Comparison of ENCODE assay signal across 1 cellular context in the genomic region with DNA sequence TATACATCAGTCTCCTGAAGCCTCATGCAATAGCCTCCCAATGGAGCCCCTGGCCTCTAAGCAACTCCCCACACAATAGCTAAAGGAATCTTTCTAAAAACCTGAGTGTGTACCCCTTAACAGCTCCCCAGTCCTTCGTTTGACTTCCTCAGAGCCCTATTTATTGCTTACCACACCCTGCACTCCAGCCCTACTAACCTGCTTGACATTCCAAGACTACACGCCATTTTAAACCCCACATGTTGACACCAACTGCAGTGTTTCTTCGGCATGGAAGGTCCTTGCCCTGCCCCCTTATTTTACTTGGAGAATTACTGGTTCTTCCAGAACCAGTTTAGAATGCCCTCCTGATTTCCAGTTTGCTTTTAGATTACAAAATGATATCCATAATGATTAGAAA.
TF ChIP-seq lines count a peak whose summit lies in the region.

No MANE protein-coding gene starts in this region.

TF ChIP-seq in WTC11, 78 proteins besides CTCF, POLR2A, EP300 and RAD21:
- TF ChIP-seq ZNF281 (CRISPR knock-in tag; IDR thresholded peaks at IDR 0.05) = no peak
- no peak for TF ChIP-seq CBFB (CRISPR knock-in tag; IDR thresholded peaks at IDR 0.05; ENCODE audit: low read depth)
- no peak for TF ChIP-seq ERG (CRISPR knock-in tag; IDR thresholded peaks at IDR 0.05)
- TF ChIP-seq SMAD3 (CRISPR knock-in tag; IDR thresholded peaks at IDR 0.05; ENCODE audit: borderline replicate concordance) = no peak
- TF ChIP-seq NR1H2 (CRISPR knock-in tag; IDR thresholded peaks at IDR 0.05) = no peak
- no peak for TF ChIP-seq USF2 (CRISPR knock-in tag; IDR thresholded peaks at IDR 0.05)
- no peak for TF ChIP-seq ZNF232 (CRISPR knock-in tag; IDR thresholded peaks at IDR 0.05)
- TF ChIP-seq, protein P1, sequence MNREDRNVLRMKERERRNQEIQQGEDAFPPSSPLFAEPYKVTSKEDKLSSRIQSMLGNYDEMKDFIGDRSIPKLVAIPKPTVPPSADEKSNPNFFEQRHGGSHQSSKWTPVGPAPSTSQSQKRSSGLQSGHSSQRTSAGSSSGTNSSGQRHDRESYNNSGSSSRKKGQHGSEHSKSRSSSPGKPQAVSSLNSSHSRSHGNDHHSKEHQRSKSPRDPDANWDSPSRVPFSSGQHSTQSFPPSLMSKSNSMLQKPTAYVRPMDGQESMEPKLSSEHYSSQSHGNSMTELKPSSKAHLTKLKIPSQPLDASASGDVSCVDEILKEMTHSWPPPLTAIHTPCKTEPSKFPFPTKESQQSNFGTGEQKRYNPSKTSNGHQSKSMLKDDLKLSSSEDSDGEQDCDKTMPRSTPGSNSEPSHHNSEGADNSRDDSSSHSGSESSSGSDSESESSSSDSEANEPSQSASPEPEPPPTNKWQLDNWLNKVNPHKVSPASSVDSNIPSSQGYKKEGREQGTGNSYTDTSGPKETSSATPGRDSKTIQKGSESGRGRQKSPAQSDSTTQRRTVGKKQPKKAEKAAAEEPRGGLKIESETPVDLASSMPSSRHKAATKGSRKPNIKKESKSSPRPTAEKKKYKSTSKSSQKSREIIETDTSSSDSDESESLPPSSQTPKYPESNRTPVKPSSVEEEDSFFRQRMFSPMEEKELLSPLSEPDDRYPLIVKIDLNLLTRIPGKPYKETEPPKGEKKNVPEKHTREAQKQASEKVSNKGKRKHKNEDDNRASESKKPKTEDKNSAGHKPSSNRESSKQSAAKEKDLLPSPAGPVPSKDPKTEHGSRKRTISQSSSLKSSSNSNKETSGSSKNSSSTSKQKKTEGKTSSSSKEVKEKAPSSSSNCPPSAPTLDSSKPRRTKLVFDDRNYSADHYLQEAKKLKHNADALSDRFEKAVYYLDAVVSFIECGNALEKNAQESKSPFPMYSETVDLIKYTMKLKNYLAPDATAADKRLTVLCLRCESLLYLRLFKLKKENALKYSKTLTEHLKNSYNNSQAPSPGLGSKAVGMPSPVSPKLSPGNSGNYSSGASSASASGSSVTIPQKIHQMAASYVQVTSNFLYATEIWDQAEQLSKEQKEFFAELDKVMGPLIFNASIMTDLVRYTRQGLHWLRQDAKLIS (CRISPR knock-in tag; IDR thresholded peaks at IDR 0.05; ENCODE audit: borderline replicate concordance) = no peak
- no peak for TF ChIP-seq ZNF138 (CRISPR knock-in tag; conservative IDR thresholded peaks at IDR 0.05)
- TF ChIP-seq JAZF1 (CRISPR knock-in tag; IDR thresholded peaks at IDR 0.05) = no peak
- no peak for TF ChIP-seq OVOL2 (CRISPR knock-in tag; IDR thresholded peaks at IDR 0.05; ENCODE audit: borderline replicate concordance)
- no peak for TF ChIP-seq E2F5 (CRISPR knock-in tag; IDR thresholded peaks at IDR 0.05)
- TF ChIP-seq, protein P2, sequence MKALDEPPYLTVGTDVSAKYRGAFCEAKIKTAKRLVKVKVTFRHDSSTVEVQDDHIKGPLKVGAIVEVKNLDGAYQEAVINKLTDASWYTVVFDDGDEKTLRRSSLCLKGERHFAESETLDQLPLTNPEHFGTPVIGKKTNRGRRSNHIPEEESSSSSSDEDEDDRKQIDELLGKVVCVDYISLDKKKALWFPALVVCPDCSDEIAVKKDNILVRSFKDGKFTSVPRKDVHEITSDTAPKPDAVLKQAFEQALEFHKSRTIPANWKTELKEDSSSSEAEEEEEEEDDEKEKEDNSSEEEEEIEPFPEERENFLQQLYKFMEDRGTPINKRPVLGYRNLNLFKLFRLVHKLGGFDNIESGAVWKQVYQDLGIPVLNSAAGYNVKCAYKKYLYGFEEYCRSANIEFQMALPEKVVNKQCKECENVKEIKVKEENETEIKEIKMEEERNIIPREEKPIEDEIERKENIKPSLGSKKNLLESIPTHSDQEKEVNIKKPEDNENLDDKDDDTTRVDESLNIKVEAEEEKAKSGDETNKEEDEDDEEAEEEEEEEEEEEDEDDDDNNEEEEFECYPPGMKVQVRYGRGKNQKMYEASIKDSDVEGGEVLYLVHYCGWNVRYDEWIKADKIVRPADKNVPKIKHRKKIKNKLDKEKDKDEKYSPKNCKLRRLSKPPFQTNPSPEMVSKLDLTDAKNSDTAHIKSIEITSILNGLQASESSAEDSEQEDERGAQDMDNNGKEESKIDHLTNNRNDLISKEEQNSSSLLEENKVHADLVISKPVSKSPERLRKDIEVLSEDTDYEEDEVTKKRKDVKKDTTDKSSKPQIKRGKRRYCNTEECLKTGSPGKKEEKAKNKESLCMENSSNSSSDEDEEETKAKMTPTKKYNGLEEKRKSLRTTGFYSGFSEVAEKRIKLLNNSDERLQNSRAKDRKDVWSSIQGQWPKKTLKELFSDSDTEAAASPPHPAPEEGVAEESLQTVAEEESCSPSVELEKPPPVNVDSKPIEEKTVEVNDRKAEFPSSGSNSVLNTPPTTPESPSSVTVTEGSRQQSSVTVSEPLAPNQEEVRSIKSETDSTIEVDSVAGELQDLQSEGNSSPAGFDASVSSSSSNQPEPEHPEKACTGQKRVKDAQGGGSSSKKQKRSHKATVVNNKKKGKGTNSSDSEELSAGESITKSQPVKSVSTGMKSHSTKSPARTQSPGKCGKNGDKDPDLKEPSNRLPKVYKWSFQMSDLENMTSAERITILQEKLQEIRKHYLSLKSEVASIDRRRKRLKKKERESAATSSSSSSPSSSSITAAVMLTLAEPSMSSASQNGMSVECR (CRISPR knock-in tag; IDR thresholded peaks at IDR 0.05; ENCODE audit: borderline replicate concordance) = no peak
- no peak for TF ChIP-seq ZNF263 (CRISPR knock-in tag; IDR thresholded peaks at IDR 0.05; ENCODE audit: low read depth)
- no peak for TF ChIP-seq RELA (CRISPR knock-in tag; IDR thresholded peaks at IDR 0.05; ENCODE audit: borderline replicate concordance)
- no peak for TF ChIP-seq FOXJ3 (CRISPR knock-in tag; IDR thresholded peaks at IDR 0.05; ENCODE audit: borderline replicate concordance)
- TF ChIP-seq, protein P3, sequence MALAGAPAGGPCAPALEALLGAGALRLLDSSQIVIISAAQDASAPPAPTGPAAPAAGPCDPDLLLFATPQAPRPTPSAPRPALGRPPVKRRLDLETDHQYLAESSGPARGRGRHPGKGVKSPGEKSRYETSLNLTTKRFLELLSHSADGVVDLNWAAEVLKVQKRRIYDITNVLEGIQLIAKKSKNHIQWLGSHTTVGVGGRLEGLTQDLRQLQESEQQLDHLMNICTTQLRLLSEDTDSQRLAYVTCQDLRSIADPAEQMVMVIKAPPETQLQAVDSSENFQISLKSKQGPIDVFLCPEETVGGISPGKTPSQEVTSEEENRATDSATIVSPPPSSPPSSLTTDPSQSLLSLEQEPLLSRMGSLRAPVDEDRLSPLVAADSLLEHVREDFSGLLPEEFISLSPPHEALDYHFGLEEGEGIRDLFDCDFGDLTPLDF (CRISPR knock-in tag; IDR thresholded peaks at IDR 0.05) = no peak
- no peak for TF ChIP-seq FOXK1 (CRISPR knock-in tag; IDR thresholded peaks at IDR 0.05)
